1 cellular context compared by ENCODE assay signal in the genomic region with DNA sequence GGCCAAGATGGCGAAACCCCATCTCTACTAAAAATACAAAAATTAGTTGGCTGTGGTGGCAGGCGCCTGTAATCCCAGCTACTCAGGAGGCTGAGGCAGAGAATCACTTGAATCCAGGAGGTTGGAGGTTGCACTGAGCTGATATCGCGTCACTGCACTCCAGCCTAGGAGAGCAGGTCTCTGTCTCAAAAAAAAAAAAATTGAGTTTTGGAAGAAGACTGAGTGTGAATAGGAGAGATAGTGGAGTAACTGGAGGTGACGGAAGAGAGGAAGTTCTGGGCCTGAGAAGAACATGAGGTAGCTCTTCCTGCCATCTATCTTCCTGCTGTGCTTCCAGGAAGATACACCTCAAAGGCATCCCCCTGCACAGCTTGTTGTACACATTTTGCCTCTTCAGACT.
TF ChIP-seq lines count a peak whose summit lies in the region.

No MANE protein-coding gene starts in this region.

TF ChIP-seq in K562, 482 proteins besides CTCF, POLR2A, EP300 and RAD21 (continued from another document):
- no peak for TF ChIP-seq ZBTB12 (CRISPR knock-in tag; IDR thresholded peaks at IDR 0.05)
- TF ChIP-seq TAL1 (IDR thresholded peaks at IDR 0.05), result peak; percentile 63; the same call in 1 of the 2 replicates
- TF ChIP-seq ZNF655 (CRISPR knock-in tag; IDR thresholded peaks at IDR 0.05), result no peak
- no peak for TF ChIP-seq OTX1 (CRISPR knock-in tag; IDR thresholded peaks at IDR 0.05)
- no peak for TF ChIP-seq DMBX1 (CRISPR knock-in tag; IDR thresholded peaks at IDR 0.05; ENCODE audit: borderline replicate concordance)
- TF ChIP-seq NR3C1 (CRISPR knock-in tag; IDR thresholded peaks at IDR 0.05), result no peak
- no peak for TF ChIP-seq TCF7L2 (IDR thresholded peaks at IDR 0.05; ENCODE audit: low read depth, low read length)
- peak; percentile 34; the same call in 1 of the 2 replicates for TF ChIP-seq SMARCE1 (IDR thresholded peaks at IDR 0.05)
- peak; percentile 42 for TF ChIP-seq CREM (IDR thresholded peaks at IDR 0.05; ENCODE audit: low read depth)
- no peak for TF ChIP-seq GMEB1 (CRISPR knock-in tag; IDR thresholded peaks at IDR 0.05)
- no peak for TF ChIP-seq CCAR2 (IDR thresholded peaks at IDR 0.05; ENCODE audit: low read depth, low read length)
- TF ChIP-seq PBX2 (CRISPR knock-in tag; IDR thresholded peaks at IDR 0.05; ENCODE audit: low read depth), result no peak
- no peak for TF ChIP-seq PBX2 (tag; conservative IDR thresholded peaks at IDR 0.05; ENCODE audit: low read depth)
- TF ChIP-seq SRSF9 (IDR thresholded peaks at IDR 0.05; ENCODE audit: borderline replicate concordance, low read depth, low read length), result no peak
- no peak for TF ChIP-seq THAP12 (CRISPR knock-in tag; IDR thresholded peaks at IDR 0.05)
- 0 out of 2 replicates have a peak, but pooled peaks have one; percentile 36 for TF ChIP-seq GATAD2A (IDR thresholded peaks at IDR 0.05)
- no peak for TF ChIP-seq ZBTB1 (CRISPR knock-in tag; IDR thresholded peaks at IDR 0.05; ENCODE audit: borderline replicate concordance, low read depth)
- TF ChIP-seq SMAD1 (IDR thresholded peaks at IDR 0.05; ENCODE audit: low read depth, low read length, partially characterized antibody), result no peak
- TF ChIP-seq RBM39 (optimal IDR thresholded peaks at IDR 0.05; ENCODE audit: low read depth, low read length), result no peak
- 0 out of 2 replicates have a peak, but pooled peaks have one; percentile 19 for TF ChIP-seq CREB1 (IDR thresholded peaks at IDR 0.05)
- TF ChIP-seq CREB1 (CRISPR knock-in tag; IDR thresholded peaks at IDR 0.05), result no peak
- TF ChIP-seq KDM5B (IDR thresholded peaks at IDR 0.05; ENCODE audit: insufficient replicate concordance, low read depth, low read length), result no peak
- peak; percentile 52; the same call in 1 of the 2 replicates for TF ChIP-seq DPF2 (IDR thresholded peaks at IDR 0.05)
